In the genomic region with DNA sequence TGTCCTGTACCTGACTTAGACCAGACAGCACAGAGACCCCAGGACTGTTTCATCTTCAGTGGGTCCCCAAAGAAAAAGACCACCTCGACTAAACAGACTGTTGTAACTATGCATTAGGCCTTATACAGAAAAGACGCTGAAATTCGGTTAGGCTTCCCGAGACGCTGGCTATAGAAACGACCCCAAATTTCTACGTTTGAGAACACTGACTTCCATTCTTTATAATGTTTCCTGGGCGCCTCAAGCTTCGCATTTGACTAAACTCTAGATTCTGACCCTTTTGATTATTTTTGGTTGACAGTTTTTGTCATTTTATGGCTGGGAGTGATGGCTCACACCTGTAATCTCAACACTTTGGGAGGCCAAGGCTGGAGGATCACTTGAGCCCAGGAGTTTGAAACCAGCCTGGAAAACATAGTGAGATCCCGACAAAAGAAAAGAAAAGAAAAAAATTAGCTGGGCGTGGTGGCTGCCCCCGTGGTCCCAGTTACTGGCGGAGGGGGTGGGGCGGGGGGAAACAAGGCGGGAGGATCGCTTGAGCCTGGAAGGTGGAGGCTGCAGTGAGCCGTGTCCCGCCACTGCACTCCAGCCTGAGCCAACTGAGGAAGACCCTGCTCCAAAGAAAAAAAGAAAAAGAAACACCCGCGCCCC, we compare ENCODE assay signal across 8 cellular contexts. TPM values are rescaled to one million over a fixed set of nuclear protein-coding genes. Genes with fewer than 3 reads are reported as not detected.
DNase-seq lines count a peak whose midpoint lies in the region; ATAC-seq and TF ChIP-seq lines count a peak whose summit lies in the region.

No MANE protein-coding gene starts in this region.

- no peaks in the 10 kb centered on the region for H3K36me3 ChIP-seq in adrenal gland (replicated peaks in 1 of 2)
- no peaks in the 10 kb centered on the region for H3K36me3 ChIP-seq in kidney epithelial cell (ENCODE audit: control insufficient read depth, insufficient read depth, low read length)
- no peaks in the 10 kb centered on the region for H3K36me3 ChIP-seq in testis (ENCODE audit: low read depth, missing control alignments)

- H3K27me3 ChIP-seq in adrenal gland (no peaks in the 10 kb centered on the region), kidney epithelial cell (ENCODE audit: control insufficient read depth, insufficient read depth, low read length) (no peaks in the 10 kb centered on the region), testis (no peaks in the 10 kb centered on the region)

- H3K9me3 ChIP-seq in adrenal gland (replicated peaks in 1 of 3) (no peaks in the 10 kb centered on the region), testis (no peaks in the 10 kb centered on the region)

- peaks cover 17 to 36% of the 10 kb centered on the region in 2 donors for H3K4me1 ChIP-seq in adrenal gland (replicated peaks in 1 of 2)
- H3K4me1 ChIP-seq in testis: peaks cover 22% of the 10 kb centered on the region

- peak overlapping the region; percentile 84 for H3K4me3 Mint-ChIP-seq in T-helper 2 cell treated with Interferon-gamma antibody and Interleukin-4, amounts not matched to agents 5 μg/mL and 100 μg/mL, for 36 hours

- TF ChIP-seq POLR2A in adrenal gland (IDR thresholded peaks at IDR 0.05) (no peak), testis (IDR thresholded peaks at IDR 0.05) (no peak)

- no peaks in the 10 kb centered on the region for H3K27me3 Mint-ChIP-seq in T-helper 2 cell treated with Interferon-gamma antibody and Interleukin-4, amounts not matched to agents 5 μg/mL and 100 μg/mL, for 36 hours (ENCODE audit: low read depth)

- peaks cover 36% of the 10 kb centered on the region for H3K4me1 Mint-ChIP-seq in T-helper 2 cell treated with Interferon-gamma antibody and Interleukin-4, amounts not matched to agents 5 μg/mL and 100 μg/mL, for 36 hours (ENCODE audit: low read depth)

- TF ChIP-seq CTCF in adrenal gland (IDR thresholded peaks at IDR 0.05): no peak
- no peak for TF ChIP-seq CTCF in kidney epithelial cell (IDR thresholded peaks at IDR 0.05; ENCODE audit: insufficient read depth, low read length, poor library complexity, severe bottlenecking)
- TF ChIP-seq CTCF in testis (IDR thresholded peaks at IDR 0.05): no peak

- H3K27ac Mint-ChIP-seq in T-helper 2 cell treated with Interferon-gamma antibody and Interleukin-4, amounts not matched to agents 5 μg/mL and 100 μg/mL, for 36 hours: peak overlapping the region; percentile 90

- intact Hi-C loops in adrenal gland (cut with DNase I): no loop called here
- intact Hi-C loops in testis (cut with DNase I; ENCODE audit: low total_unique reads): no loop called here

- H3K36me3 Mint-ChIP-seq in T-helper 2 cell treated with Interferon-gamma antibody and Interleukin-4, amounts not matched to agents 5 μg/mL and 100 μg/mL, for 36 hours (ENCODE audit: low read depth): peaks cover 23% of the 10 kb centered on the region

- ATAC-seq in GM18498 (IDR thresholded peaks at IDR 0.05; ENCODE audit: unreplicated experiment): no peak

- H3K27ac ChIP-seq in adrenal gland (peak overlapping the region; percentile 69 to 97 (median 91)), testis (peak overlapping the region; percentile 91 to 96)

- H3K9me3 Mint-ChIP-seq in T-helper 2 cell treated with Interferon-gamma antibody and Interleukin-4, amounts not matched to agents 5 μg/mL and 100 μg/mL, for 36 hours: no peaks in the 10 kb centered on the region

- H3K4me3 ChIP-seq in adrenal gland: peak overlapping the region; percentile 5 to 94 (median 56)
- H3K4me3 ChIP-seq in kidney epithelial cell (ENCODE audit: low read depth, low read length): peak overlapping the region; percentile 85
- peak overlapping the region; percentile 89 to 96 for H3K4me3 ChIP-seq in testis

- WGBS in adrenal gland, 4 donors: 36 to 40% (median 38%) methylated on average over 20 of the region's 20 CpGs
- 27 to 32% methylated on average over 20 of the region's 20 CpGs for WGBS in testis, 2 donors

- DNase-seq in T-helper 2 cell treated with Interferon-gamma antibody and Interleukin-4, amounts not matched to agents 5 μg/mL and 100 μg/mL, for 36 hours (ENCODE audit: low spot score): no peak
- DNase-seq in T-helper 2 cell: no peak
- DNase-seq in adrenal gland: peak in 1 of 7 donors; percentile 65
- no peak for DNase-seq in kidney epithelial cell (ENCODE audit: low read depth)
- DNase-seq in testis: peak; percentile 41
- no peak for DNase-seq in AML-193 (lab: John Stamatoyannopoulos, UW)
- DNase-seq in central memory CD4-positive, alpha-beta T cell: no peak

RNA-seq across cellular contexts. Expression of gene TRAPPC10, which starts 0.9 kb away (rescaled TPM):
- total RNA-seq in adrenal gland (10 to 100 TPM; 17.6 to 34.3 (median 27.4) TPM), kidney epithelial cell (30.9 and 35.0 TPM in 2 replicates), testis (10 to 100 TPM; 58.0 to 69.8 TPM)
- polyA plus RNA-seq in adrenal gland (10 to 100 TPM in 1 of 3 donors, 1 to 10 TPM in 2; 5.2 to 24.5 (median 9.3) TPM), testis (ENCODE audit: insufficient read depth, low read depth, low replicate concordance) (46.4 TPM)
